In genomic region chr3:13638927-13639326, GRCh38 we compare ENCODE assay signal across 19 cellular contexts.
DNase-seq lines count a peak whose midpoint lies in the region; ATAC-seq and TF ChIP-seq lines count a peak whose summit lies in the region.
"Had no signal": no experiment of that assay in that cellular context is flagged by ENCODE, and none has a peak within 500 bp of the region (broad histone marks: within the 10 kb centered on the region; RNA-seq: fewer than 3 reads in every experiment).

No MANE protein-coding gene starts in this region.

- H3K27ac ChIP-seq in RWPE1 = peak overlapping the region; percentile 94
- H3K27ac ChIP-seq: SJSA1 had no signal

- no peak overlapping the region for H3K4me3 Mint-ChIP-seq in central memory CD8-positive, alpha-beta T cell
- H3K4me3 Mint-ChIP-seq: H9 had no signal

- ATAC-seq in central memory CD8-positive, alpha-beta T cell (replicated peaks; ENCODE audit: extremely low read depth, poor library complexity, severe bottlenecking) = peak; percentile 46
- ATAC-seq in sciatic nerve (peak; percentile 45), GM21390 (IDR thresholded peaks at IDR 0.05; ENCODE audit: unreplicated experiment) (no peak)
- ATAC-seq: PC-3 had no signal

- no peaks in the 10 kb centered on the region for H3K9me3 Mint-ChIP-seq in central memory CD8-positive, alpha-beta T cell
- H3K9me3 Mint-ChIP-seq: H9 had no signal

- H3K4me3 ChIP-seq in foreskin fibroblast (ENCODE audit: low read depth in 1 of 2, low read length in 2 of 2) = no peak overlapping the region
- H3K4me3 ChIP-seq: SJSA1 had no signal

- H3K4me1 Mint-ChIP-seq in central memory CD8-positive, alpha-beta T cell = no peaks in the 10 kb centered on the region
- H3K4me1 Mint-ChIP-seq: CD14-positive monocyte, H9 had no signal

- TF ChIP-seq CTCF in RWPE1 (conservative IDR thresholded peaks at IDR 0.05; ENCODE audit: low read depth) = no peak
- no peak for TF ChIP-seq CTCF in foreskin fibroblast (IDR thresholded peaks at IDR 0.05; ENCODE audit: low read depth, low read length)

- CTCF ChIA-PET in RWPE1 (lab: Yijun Ruan, JAX) = interaction anchor here (0.7 to 1.0 kb wide), 2 partner anchors 10 to 157 kb away, joined by 4 to 7 read pairs; no protein-coding TSS in a partner anchor

- DNase-seq in RWPE1 (ENCODE audit: low spot score) (no peak), foreskin fibroblast (peak; percentile 29 to 47), sciatic nerve (ENCODE audit: low spot score) (no peak), activated gamma-delta T cell (lab: John Stamatoyannopoulos, UW) (no peak), NCI-H1417 (lab: John Stamatoyannopoulos, UW) (no peak), NCI-H2081 (lab: John Stamatoyannopoulos, UW) (no peak)
- DNase-seq in central memory CD8-positive, alpha-beta T cell (ENCODE audit: low spot score in 2 of 2) = no peak
- DNase-seq: ACHN, AML-193, DND-41, H9, NCI-H1105, NCI-H1694, NCI-H510A treated with DMSO at 0.1 percent for 48 hours, NCI-H82, PC-3 had no signal

- H3K36me3 Mint-ChIP-seq in central memory CD8-positive, alpha-beta T cell (ENCODE audit: insufficient read depth) = peaks cover 2% of the 10 kb centered on the region
- H3K36me3 Mint-ChIP-seq: CD14-positive monocyte had no signal

- POLR2A ChIA-PET in RWPE1 (lab: Yijun Ruan, JAX; ENCODE audit: low non-redundant PET) = no interaction called here

- intact Hi-C loops in sciatic nerve (cut with DNase I) = no loop called here

- H3K27ac Mint-ChIP-seq in central memory CD8-positive, alpha-beta T cell (ENCODE audit: low read depth) = no peak overlapping the region
- H3K27ac Mint-ChIP-seq: CD14-positive monocyte had no signal

- peaks cover 53% of the 10 kb centered on the region for H3K27me3 Mint-ChIP-seq in central memory CD8-positive, alpha-beta T cell

Comparison
In these comparisons a context has a peak if more than half of its experiments do, and no peak if none do; other contexts are left out.
1. DNase-seq: peak in foreskin fibroblast (2 of 2); none in RWPE1 (single experiment), central memory CD8-positive, alpha-beta T cell (0 of 2), sciatic nerve (single experiment), activated gamma-delta T cell (single experiment), NCI-H1417 (0 of 3) and NCI-H2081 (0 of 2).